Comparison of ENCODE assay signal across 8 cellular contexts in the genomic region with DNA sequence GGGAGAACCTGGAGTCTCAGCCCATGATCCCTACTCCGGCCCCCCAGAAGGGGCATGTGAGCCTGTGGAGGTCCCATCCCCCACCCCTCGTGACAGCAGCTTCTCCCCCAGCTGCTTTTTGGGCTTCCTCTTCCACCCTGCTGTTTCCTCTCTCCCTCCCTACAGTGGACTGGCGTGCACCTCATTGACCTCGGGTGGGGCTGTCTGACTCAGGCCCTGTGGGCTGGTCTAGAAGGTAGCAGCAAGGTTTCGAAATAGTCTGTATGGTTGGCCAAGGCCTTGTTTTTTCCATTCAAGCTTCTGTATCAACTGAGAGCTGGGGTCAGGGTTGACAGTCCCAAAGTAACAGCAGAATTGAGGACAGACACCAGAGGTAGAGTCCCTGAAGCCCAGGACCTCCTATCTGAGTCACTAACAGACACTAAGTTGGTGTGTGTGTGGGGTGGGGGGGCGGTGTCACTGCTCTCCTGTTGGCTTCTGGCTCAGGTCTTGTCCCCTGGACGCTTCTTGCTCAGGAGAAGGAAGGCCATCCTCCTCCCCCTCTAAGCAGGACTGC. TPM values are rescaled to one million over a fixed set of nuclear protein-coding genes. Genes with fewer than 3 reads are reported as not detected.
DNase-seq lines count a peak whose midpoint lies in the region; ATAC-seq lines count a peak whose summit lies in the region.

No MANE protein-coding gene starts in this region.

- H3K4me1 Mint-ChIP-seq in activated CD4-positive, alpha-beta T cell treated with anti-CD3 and anti-CD28 coated beads for 36 hours, result no peaks in the 10 kb centered on the region
- H3K4me1 Mint-ChIP-seq in activated CD4-positive, alpha-beta T cell treated with anti-CD3 and anti-CD28 coated beads, Interleukin-2, amount 10 ng/mL, durations not matched to agents 7 days and 5 days, result peaks cover 15% of the 10 kb centered on the region
- H3K4me1 Mint-ChIP-seq in effector memory CD8-positive, alpha-beta T cell (ENCODE audit: low read depth in 2 of 2), result peaks cover 3 to 20% of the 10 kb centered on the region in 2 donors
- H3K4me1 Mint-ChIP-seq in activated T-helper 1 cell treated with anti-CD3 and anti-CD28 coated beads, Interleukin-12 subunit alpha, Interleukin-12 subunit beta, Interleukin-2, Interleukin-4 antibody, amounts not matched to agents 30 ng/mL and 10 ng/mL and 1 ng/mL, durations not matched to agents 14 hours and 24 hours and 36 hours (ENCODE audit: low read depth), result peaks cover 15% of the 10 kb centered on the region

- no peaks in the 10 kb centered on the region for H3K36me3 Mint-ChIP-seq in activated CD4-positive, alpha-beta T cell treated with anti-CD3 and anti-CD28 coated beads for 36 hours (ENCODE audit: low read depth)
- no peaks in the 10 kb centered on the region for H3K36me3 Mint-ChIP-seq in activated CD4-positive, alpha-beta T cell treated with anti-CD3 and anti-CD28 coated beads, Interleukin-2, amount 10 ng/mL, durations not matched to agents 7 days and 5 days (ENCODE audit: low read depth)
- no peaks in the 10 kb centered on the region for H3K36me3 Mint-ChIP-seq in effector memory CD8-positive, alpha-beta T cell (ENCODE audit: insufficient read depth)
- H3K36me3 Mint-ChIP-seq in activated T-helper 1 cell treated with anti-CD3 and anti-CD28 coated beads, Interleukin-12 subunit alpha, Interleukin-12 subunit beta, Interleukin-2, Interleukin-4 antibody, amounts not matched to agents 30 ng/mL and 10 ng/mL and 1 ng/mL, durations not matched to agents 14 hours and 24 hours and 36 hours (ENCODE audit: low read depth), result no peaks in the 10 kb centered on the region

- no peak overlapping the region for H3K4me3 Mint-ChIP-seq in activated CD4-positive, alpha-beta T cell treated with anti-CD3 and anti-CD28 coated beads for 36 hours
- no peak overlapping the region for H3K4me3 Mint-ChIP-seq in activated CD4-positive, alpha-beta T cell treated with anti-CD3 and anti-CD28 coated beads, Interleukin-2, amount 10 ng/mL, durations not matched to agents 7 days and 5 days
- H3K4me3 Mint-ChIP-seq in effector memory CD8-positive, alpha-beta T cell, result no peak overlapping the region
- H3K4me3 Mint-ChIP-seq in activated T-helper 1 cell treated with anti-CD3 and anti-CD28 coated beads, Interleukin-12 subunit alpha, Interleukin-12 subunit beta, Interleukin-2, Interleukin-4 antibody, amounts not matched to agents 30 ng/mL and 10 ng/mL and 1 ng/mL, durations not matched to agents 14 hours and 24 hours and 36 hours, result no peak overlapping the region

- peak; percentile 79 for ATAC-seq in activated CD4-positive, alpha-beta T cell treated with anti-CD3 and anti-CD28 coated beads for 36 hours
- ATAC-seq in HG02852 (IDR thresholded peaks at IDR 0.05; ENCODE audit: unreplicated experiment), result peak; percentile 62
- peak; percentile 64 for ATAC-seq in effector memory CD8-positive, alpha-beta T cell (replicated peaks)

- intact Hi-C loops in activated CD4-positive, alpha-beta T cell treated with anti-CD3 and anti-CD28 coated beads for 36 hours (cut with DNase I, micrococcal nuclease), result no loop called here
- intact Hi-C loops in activated T-helper 1 cell treated with anti-CD3 and anti-CD28 coated beads, Interleukin-12 subunit alpha, Interleukin-12 subunit beta, Interleukin-2, Interleukin-4 antibody, amounts not matched to agents 30 ng/mL and 10 ng/mL and 1 ng/mL, durations not matched to agents 14 hours and 24 hours and 36 hours (cut with micrococcal nuclease), result no loop called here

- no peaks in the 10 kb centered on the region for H3K9me3 ChIP-seq in muscle layer of duodenum (ENCODE audit: control insufficient read depth in 1 of 2, low read length in 2 of 2)

- POLR2A ChIA-PET in activated CD4-positive, alpha-beta T cell treated with anti-CD3 and anti-CD28 coated beads for 36 hours (lab: Charles Lee), result interaction anchor here (1.2 kb wide), 1 partner anchor 39 kb away, joined by 4 read pairs; no protein-coding TSS in a partner anchor
- POLR2A ChIA-PET in activated CD4-positive, alpha-beta T cell treated with anti-CD3 and anti-CD28 coated beads, Interleukin-2, amount 10 ng/mL, durations not matched to agents 7 days and 5 days (lab: Charles Lee), result no interaction called here

- H3K4me3 ChIP-seq in muscle layer of duodenum (ENCODE audit: low read depth in 1 of 2, low read length in 2 of 2), result no peak overlapping the region

- no peaks in the 10 kb centered on the region for H3K27me3 ChIP-seq in muscle layer of duodenum (ENCODE audit: low read depth, low read length)

- CTCF ChIA-PET in activated CD4-positive, alpha-beta T cell treated with anti-CD3 and anti-CD28 coated beads for 36 hours (lab: Charles Lee), result interaction anchor here (1.0 kb wide), 1 partner anchor 330 kb away, joined by 4 read pairs; no protein-coding TSS in a partner anchor
- CTCF ChIA-PET in activated CD4-positive, alpha-beta T cell treated with anti-CD3 and anti-CD28 coated beads, Interleukin-2, amount 10 ng/mL, durations not matched to agents 7 days and 5 days (lab: Charles Lee), result interaction anchor here (0.8 to 1.8 kb wide), 3 partner anchors 8 to 18 kb away, joined by 3 to 6 read pairs (median 3); no protein-coding TSS in a partner anchor

- H3K27me3 Mint-ChIP-seq in activated CD4-positive, alpha-beta T cell treated with anti-CD3 and anti-CD28 coated beads for 36 hours, result peaks cover 25% of the 10 kb centered on the region
- H3K27me3 Mint-ChIP-seq in activated CD4-positive, alpha-beta T cell treated with anti-CD3 and anti-CD28 coated beads, Interleukin-2, amount 10 ng/mL, durations not matched to agents 7 days and 5 days, result peaks cover 11% of the 10 kb centered on the region
- H3K27me3 Mint-ChIP-seq in effector memory CD8-positive, alpha-beta T cell, result peaks cover 16 to 61% of the 10 kb centered on the region in 2 donors
- H3K27me3 Mint-ChIP-seq in activated T-helper 1 cell treated with anti-CD3 and anti-CD28 coated beads, Interleukin-12 subunit alpha, Interleukin-12 subunit beta, Interleukin-2, Interleukin-4 antibody, amounts not matched to agents 30 ng/mL and 10 ng/mL and 1 ng/mL, durations not matched to agents 14 hours and 24 hours and 36 hours (ENCODE audit: insufficient read depth), result peaks cover 8% of the 10 kb centered on the region

- DNase-seq in activated CD4-positive, alpha-beta T cell treated with anti-CD3 and anti-CD28 coated beads for 36 hours, result peak; percentile 43
- no peak for DNase-seq in activated CD4-positive, alpha-beta T cell treated with anti-CD3 and anti-CD28 coated beads, Interleukin-2, amount 10 ng/mL, durations not matched to agents 7 days and 5 days
- peak; percentile 96 for DNase-seq in NOMO-1 treated with dmso at 0.1 percent for 144 hours (lab: John Stamatoyannopoulos, UW; ENCODE audit: unreplicated experiment)
- no peak for DNase-seq in effector memory CD8-positive, alpha-beta T cell
- no peak for DNase-seq in SHP77 (lab: John Stamatoyannopoulos, UW)
- no peak for DNase-seq in activated T-helper 1 cell treated with anti-CD3 and anti-CD28 coated beads, Interleukin-12 subunit alpha, Interleukin-12 subunit beta, Interleukin-2, Interleukin-4 antibody, amounts not matched to agents 30 ng/mL and 10 ng/mL and 1 ng/mL, durations not matched to agents 14 hours and 24 hours and 36 hours (ENCODE audit: low spot score)

- H3K36me3 ChIP-seq in muscle layer of duodenum (ENCODE audit: control insufficient read depth in 1 of 2, insufficient read depth in 2 of 2, low read length in 2 of 2), result no peaks in the 10 kb centered on the region

- H3K4me1 ChIP-seq in muscle layer of duodenum (ENCODE audit: control insufficient read depth in 1 of 2, insufficient read depth in 2 of 2, low read length in 2 of 2), result peaks cover 0 to 17% of the 10 kb centered on the region in 2 donors

- peak overlapping the region; percentile 69 for H3K27ac ChIP-seq in muscle layer of duodenum (ENCODE audit: low read length)

- H3K27ac Mint-ChIP-seq in activated CD4-positive, alpha-beta T cell treated with anti-CD3 and anti-CD28 coated beads for 36 hours, result no peak overlapping the region
- no peak overlapping the region for H3K27ac Mint-ChIP-seq in activated CD4-positive, alpha-beta T cell treated with anti-CD3 and anti-CD28 coated beads, Interleukin-2, amount 10 ng/mL, durations not matched to agents 7 days and 5 days
- peak overlapping the region; percentile 32 to 80 for H3K27ac Mint-ChIP-seq in effector memory CD8-positive, alpha-beta T cell
- H3K27ac Mint-ChIP-seq in activated T-helper 1 cell treated with anti-CD3 and anti-CD28 coated beads, Interleukin-12 subunit alpha, Interleukin-12 subunit beta, Interleukin-2, Interleukin-4 antibody, amounts not matched to agents 30 ng/mL and 10 ng/mL and 1 ng/mL, durations not matched to agents 14 hours and 24 hours and 36 hours, result no peak overlapping the region

- no peaks in the 10 kb centered on the region for H3K9me3 Mint-ChIP-seq in activated CD4-positive, alpha-beta T cell treated with anti-CD3 and anti-CD28 coated beads for 36 hours (ENCODE audit: low read depth)
- no peaks in the 10 kb centered on the region for H3K9me3 Mint-ChIP-seq in activated CD4-positive, alpha-beta T cell treated with anti-CD3 and anti-CD28 coated beads, Interleukin-2, amount 10 ng/mL, durations not matched to agents 7 days and 5 days
- H3K9me3 Mint-ChIP-seq in effector memory CD8-positive, alpha-beta T cell, result no peaks in the 10 kb centered on the region
- no peaks in the 10 kb centered on the region for H3K9me3 Mint-ChIP-seq in activated T-helper 1 cell treated with anti-CD3 and anti-CD28 coated beads, Interleukin-12 subunit alpha, Interleukin-12 subunit beta, Interleukin-2, Interleukin-4 antibody, amounts not matched to agents 30 ng/mL and 10 ng/mL and 1 ng/mL, durations not matched to agents 14 hours and 24 hours and 36 hours

RNA-seq across cellular contexts. Expression of gene SLC37A2, which starts 7.7 kb away (rescaled TPM):
- total RNA-seq in activated CD4-positive, alpha-beta T cell treated with anti-CD3 and anti-CD28 coated beads for 36 hours, result under 1 TPM; 0.41 to 0.76 TPM
- total RNA-seq in activated CD4-positive, alpha-beta T cell treated with anti-CD3 and anti-CD28 coated beads, Interleukin-2, amount 10 ng/mL, durations not matched to agents 7 days and 5 days, result under 1 TPM; 0.60 to 0.73 TPM
- total RNA-seq in activated T-helper 1 cell treated with anti-CD3 and anti-CD28 coated beads, Interleukin-12 subunit alpha, Interleukin-12 subunit beta, Interleukin-2, Interleukin-4 antibody, amounts not matched to agents 30 ng/mL and 10 ng/mL and 1 ng/mL, durations not matched to agents 14 hours and 24 hours and 36 hours, result 0.13 and 0.17 TPM in 2 replicates

RNA-seq across cellular contexts. Expression of gene TMEM218, which starts 40.6 kb away (rescaled TPM):
- 10 to 100 TPM; 11.3 TPM for total RNA-seq in activated CD4-positive, alpha-beta T cell treated with anti-CD3 and anti-CD28 coated beads for 36 hours
- 10 to 100 TPM; 16.3 to 16.9 TPM for total RNA-seq in activated CD4-positive, alpha-beta T cell treated with anti-CD3 and anti-CD28 coated beads, Interleukin-2, amount 10 ng/mL, durations not matched to agents 7 days and 5 days
- 14.6 and 18.0 TPM in 2 replicates for total RNA-seq in activated T-helper 1 cell treated with anti-CD3 and anti-CD28 coated beads, Interleukin-12 subunit alpha, Interleukin-12 subunit beta, Interleukin-2, Interleukin-4 antibody, amounts not matched to agents 30 ng/mL and 10 ng/mL and 1 ng/mL, durations not matched to agents 14 hours and 24 hours and 36 hours

Comparison
In these comparisons a context has a peak if more than half of its experiments do, and no peak if none do; other contexts are left out.
1. DNase-seq: peak in activated CD4-positive, alpha-beta T cell treated with anti-CD3 and anti-CD28 coated beads for 36 hours (single experiment) and NOMO-1 treated with dmso at 0.1 percent for 144 hours (single experiment); none in activated CD4-positive, alpha-beta T cell treated with anti-CD3 and anti-CD28 coated beads, Interleukin-2, amount 10 ng/mL, durations not matched to agents 7 days and 5 days (single experiment), effector memory CD8-positive, alpha-beta T cell (0 of 3), SHP77 (0 of 2) and activated T-helper 1 cell treated with anti-CD3 and anti-CD28 coated beads, Interleukin-12 subunit alpha, Interleukin-12 subunit beta, Interleukin-2, Interleukin-4 antibody, amounts not matched to agents 30 ng/mL and 10 ng/mL and 1 ng/mL, durations not matched to agents 14 hours and 24 hours and 36 hours (single experiment).
2. H3K27ac Mint-ChIP-seq: peak in effector memory CD8-positive, alpha-beta T cell (2 of 2); none in activated CD4-positive, alpha-beta T cell treated with anti-CD3 and anti-CD28 coated beads for 36 hours (single experiment), activated CD4-positive, alpha-beta T cell treated with anti-CD3 and anti-CD28 coated beads, Interleukin-2, amount 10 ng/mL, durations not matched to agents 7 days and 5 days (single experiment) and activated T-helper 1 cell treated with anti-CD3 and anti-CD28 coated beads, Interleukin-12 subunit alpha, Interleukin-12 subunit beta, Interleukin-2, Interleukin-4 antibody, amounts not matched to agents 30 ng/mL and 10 ng/mL and 1 ng/mL, durations not matched to agents 14 hours and 24 hours and 36 hours (single experiment).
3. Peak in every context shown above with its lines, with median percentiles within 50 percentile points of each other: ATAC-seq.